2 cellular contexts compared by ENCODE assay signal in the genomic region with DNA sequence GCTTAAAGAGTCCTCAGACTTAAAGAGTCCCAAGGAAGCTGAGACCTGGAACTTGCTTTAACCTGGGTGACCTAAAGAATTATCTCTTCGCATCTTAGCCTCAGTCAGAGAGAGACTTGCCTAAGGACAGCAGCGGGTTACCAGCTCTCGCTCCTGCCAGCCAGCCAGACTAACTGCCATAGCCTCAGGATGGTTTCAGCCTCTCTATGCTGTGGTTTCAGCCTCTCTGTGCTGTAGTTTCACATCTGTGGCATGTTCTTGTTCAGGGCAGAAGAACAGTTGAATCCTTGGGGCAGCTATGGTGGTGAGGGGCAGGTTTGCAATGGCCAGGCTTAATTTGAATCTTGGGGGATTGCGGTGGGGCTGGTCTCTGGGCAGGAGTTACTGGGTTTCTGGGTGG.
TF ChIP-seq lines count a peak whose summit lies in the region.

No MANE protein-coding gene starts in this region.

TF ChIP-seq in IMR-90, 13 proteins besides CTCF, POLR2A, EP300 and RAD21:
- TF ChIP-seq NFE2L2 (IDR thresholded peaks at IDR 0.05; ENCODE audit: low read depth, low read length) (no peak), MAFK (IDR thresholded peaks at IDR 0.05; ENCODE audit: low read depth, low read length) (no peak), FOS (IDR thresholded peaks at IDR 0.05; ENCODE audit: low read depth, low read length) (no peak), MAZ (IDR thresholded peaks at IDR 0.05; ENCODE audit: borderline replicate concordance, low read depth, low read length) (no peak), BHLHE40 (IDR thresholded peaks at IDR 0.05; ENCODE audit: low read depth, low read length) (no peak), RCOR1 (IDR thresholded peaks at IDR 0.05; ENCODE audit: insufficient replicate concordance, low read length) (no peak), CHD1 (IDR thresholded peaks at IDR 0.05; ENCODE audit: low read depth, low read length) (no peak)

TF ChIP-seq in K562, 482 proteins besides CTCF, POLR2A, EP300 and RAD21:
- TF ChIP-seq ZNF583 (CRISPR knock-in tag; IDR thresholded peaks at IDR 0.05): no peak
- 0 out of 4 replicates have a peak, but pooled peaks of 1 of the 2 experiments have one; percentile 21 for TF ChIP-seq FOXA3 (CRISPR knock-in tag; conservative IDR thresholded peaks at IDR 0.05 in 1 of 2, IDR thresholded peaks at IDR 0.05 in 1 of 2)
